In the genomic region with DNA sequence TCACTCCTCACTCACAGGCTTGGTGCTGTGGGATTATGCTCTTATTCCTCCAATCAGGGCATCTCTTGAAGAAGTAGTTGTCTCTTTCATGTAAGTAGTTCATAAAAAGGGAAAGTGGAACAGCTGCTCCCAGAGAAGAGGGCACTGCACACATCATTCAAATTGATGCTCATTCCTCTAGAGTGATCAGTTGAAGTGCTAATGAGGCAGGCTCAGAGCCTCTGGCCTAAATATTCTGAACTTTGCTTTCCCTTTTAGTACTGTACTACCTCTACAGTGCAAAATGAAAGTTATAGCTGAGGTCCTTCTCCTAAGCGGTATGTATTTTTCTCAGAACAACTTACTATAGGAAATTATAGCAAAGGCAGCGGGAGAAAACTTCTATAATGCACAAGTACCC, we compare ENCODE assay signal across 5 cellular contexts.
"Had no signal": no experiment of that assay in that cellular context is flagged by ENCODE, and none has a peak within 500 bp of the region (broad histone marks: within the 10 kb centered on the region; RNA-seq: fewer than 3 reads in every experiment).

No MANE protein-coding gene starts in this region.

- H3K27ac ChIP-seq: GM23248 had no signal

- H2AFZ ChIP-seq: GM23248 had no signal

- ATAC-seq: K562 had no signal

- H3K9me3 Mint-ChIP-seq: H9 had no signal

- H3K27ac Mint-ChIP-seq: H9 had no signal

- DNase-seq: GM23248, H9, HCEC 1CT, IMR-90 had no signal

- H3K4me3 ChIP-seq: GM23248, K562 had no signal

- H3K4me1 Mint-ChIP-seq: H9 had no signal

- H3K4me3 Mint-ChIP-seq: H9 had no signal
